ENCODE assay signal across 11 cellular contexts in the genomic region with DNA sequence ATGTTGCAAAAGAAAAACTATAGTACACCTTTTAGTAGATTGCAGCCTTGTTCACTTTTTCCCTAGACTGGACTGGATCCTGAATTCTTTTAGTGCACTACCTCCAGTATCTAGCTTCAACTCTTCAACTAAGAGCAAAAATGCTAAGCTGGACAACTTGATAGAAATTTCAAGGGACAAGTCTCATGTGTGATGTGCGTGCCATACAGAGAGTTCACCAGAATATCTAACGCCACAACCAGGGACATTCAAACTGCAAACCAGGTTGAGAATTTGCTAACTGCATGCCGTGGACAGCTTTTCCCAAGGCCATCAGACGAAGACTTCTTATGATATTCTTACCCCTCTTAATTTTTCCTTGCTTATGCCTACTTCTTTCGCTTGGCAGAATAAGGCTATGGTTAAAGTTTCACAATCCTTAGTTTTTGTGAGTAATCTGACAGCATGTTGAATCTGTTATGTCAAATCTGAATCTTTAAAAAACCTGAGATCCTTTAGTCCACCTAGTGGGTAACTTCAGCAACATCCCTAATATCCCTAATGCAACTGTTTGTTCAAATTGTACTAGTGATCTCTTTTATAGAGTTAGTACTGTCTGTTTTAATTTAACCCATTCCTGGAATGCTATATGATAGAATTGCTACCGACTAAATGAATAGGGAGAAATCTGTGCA.
A peak's percentile ranks its signal among the peaks of the same experiment; 100 is the strongest.
DNase-seq lines count a peak whose midpoint lies in the region; ATAC-seq, FAIRE-seq and TF ChIP-seq lines count a peak whose summit lies in the region.
"Had no signal": no experiment of that assay in that cellular context is flagged by ENCODE, and none has a peak within 500 bp of the region (broad histone marks: within the 10 kb centered on the region; RNA-seq: fewer than 3 reads in every experiment).

No MANE protein-coding gene starts in this region.

- TF ChIP-seq CTCF in BE2C (IDR thresholded peaks at IDR 0.05; ENCODE audit: low read depth, low read length) (peak; percentile 17; the same call in 1 of the 2 replicates), lung (IDR thresholded peaks at IDR 0.05; ENCODE audit: control extremely low read depth, extremely low read depth) (no peak)

- H3K36me3 ChIP-seq in BE2C (no peaks in the 10 kb centered on the region), lung (ENCODE audit: control insufficient read depth in 2 of 2, insufficient read depth in 2 of 2, low read length in 2 of 2) (no peaks in the 10 kb centered on the region)
- H3K36me3 ChIP-seq: pancreas had no signal

- no peak overlapping the region for H3K27ac ChIP-seq in lung (ENCODE audit: low read depth in 1 of 2, low read length in 1 of 2)
- H3K27ac ChIP-seq: pancreas had no signal

- H3K4me3 ChIP-seq in BE2C (ENCODE audit: low read depth, low read length), result no peak overlapping the region
- H3K4me3 ChIP-seq in lung, result no peak overlapping the region
- H3K4me3 ChIP-seq: pancreas had no signal

- 85% methylated on average over 6 of the region's 6 CpGs for WGBS in lung, 2 donors

- H3K4me1 ChIP-seq in BE2C (no peaks in the 10 kb centered on the region), lung (ENCODE audit: control insufficient read depth in 2 of 2, insufficient read depth in 2 of 2, low read length in 2 of 2) (no peaks in the 10 kb centered on the region)

- H3K27me3 ChIP-seq in BE2C (no peaks in the 10 kb centered on the region), lung (ENCODE audit: control insufficient read depth, insufficient read depth) (no peaks in the 10 kb centered on the region)
- H3K27me3 ChIP-seq: pancreas had no signal

- H3K9me3 ChIP-seq in BE2C (no peaks in the 10 kb centered on the region), lung (ENCODE audit: control insufficient read depth in 2 of 2, insufficient read depth in 1 of 2, low read length in 1 of 2) (no peaks in the 10 kb centered on the region)
- H3K9me3 ChIP-seq: pancreas had no signal

- no peak for DNase-seq in BE2C
- DNase-seq in MV-4-11 (lab: John Stamatoyannopoulos, UW), result peak; percentile 1
- peak; percentile 50 to 53 for DNase-seq in dermis microvascular lymphatic vessel endothelial cell (ENCODE audit: low read depth in 2 of 2)
- no peak for DNase-seq in lung (ENCODE audit: low spot score)
- DNase-seq in urothelium cell line (ENCODE audit: low spot score), result no peak
- no peak for DNase-seq in cerebellar cortex (ENCODE audit: low spot score)
- DNase-seq: NCI-H2029 treated with DMSO at 0.1 percent for 48 hours, pancreas, T-cell had no signal

- ATAC-seq in lung (ENCODE audit: insufficient read depth, low FRiP score), result peak; percentile 53
- ATAC-seq in GM21576 (IDR thresholded peaks at IDR 0.05; ENCODE audit: unreplicated experiment), result no peak
- no peak for ATAC-seq in GM21515 (IDR thresholded peaks at IDR 0.05; ENCODE audit: unreplicated experiment)
- ATAC-seq: T-cell had no signal

- no peak for FAIRE-seq in urothelium cell line (lab: Jason Lieb, UNC)
- FAIRE-seq: pancreas had no signal

Comparison
In these comparisons a context has a peak if more than half of its experiments do, and no peak if none do; other contexts are left out.
1. DNase-seq: peak in MV-4-11 (single experiment) and dermis microvascular lymphatic vessel endothelial cell (2 of 2); none in BE2C (single experiment), lung (single experiment), urothelium cell line (single experiment) and cerebellar cortex (single experiment).